8 cellular contexts compared by ENCODE assay signal in genomic region chr12:71756054-71756675, GRCh38. TPM values are rescaled to one million over a fixed set of nuclear protein-coding genes. Genes with fewer than 3 reads are reported as not detected.
DNase-seq lines count a peak whose midpoint lies in the region; FAIRE-seq and TF ChIP-seq lines count a peak whose summit lies in the region.

No MANE protein-coding gene starts in this region.

- no peaks in the 10 kb centered on the region for H3K9me3 ChIP-seq in ectodermal cell (ENCODE audit: control insufficient read depth, low read length)
- H3K9me3 ChIP-seq in muscle layer of duodenum (ENCODE audit: control insufficient read depth in 1 of 2, low read length in 2 of 2), result peaks cover 11 to 15% of the 10 kb centered on the region in 2 donors

- H3K27ac ChIP-seq in ACC112 (ENCODE audit: low read depth, low read length) (peak overlapping the region; percentile 73), ectodermal cell (ENCODE audit: insufficient read depth, low read depth, low read length, poor library complexity, severe bottlenecking) (no peak overlapping the region), muscle layer of duodenum (ENCODE audit: low read length) (peak overlapping the region; percentile 98)

- 97 to 99% methylated on average over 5 of the region's 5 CpGs for WGBS in ectodermal cell, 2 experiments

- H3K4me3 ChIP-seq in ACC112 (ENCODE audit: low read depth, low read length) (peak overlapping the region; percentile 93), LNCaP clone FGC (ENCODE audit: low read depth, low read length) (peak overlapping the region; percentile 93), ectodermal cell (ENCODE audit: insufficient read depth, low read depth, low read length) (peak overlapping the region; percentile 89), muscle layer of duodenum (ENCODE audit: low read depth in 1 of 2, low read length in 2 of 2) (peak overlapping the region; percentile 84 to 97)

- no peak for TF ChIP-seq CTCF in LNCaP clone FGC (IDR thresholded peaks at IDR 0.05; ENCODE audit: control insufficient read depth, extremely low read depth, insufficient read depth)

- peaks cover 8% of the 10 kb centered on the region for H3K4me1 ChIP-seq in ACC112 (ENCODE audit: control insufficient read depth, insufficient read depth, low read length, unreplicated experiment)
- H3K4me1 ChIP-seq in ectodermal cell (ENCODE audit: control insufficient read depth, insufficient read depth, low read length), result no peaks in the 10 kb centered on the region
- peaks cover 0 to 6% of the 10 kb centered on the region in 2 donors for H3K4me1 ChIP-seq in muscle layer of duodenum (ENCODE audit: control insufficient read depth in 1 of 2, insufficient read depth in 2 of 2, low read length in 2 of 2)

- H3K27me3 ChIP-seq in ACC112 (ENCODE audit: insufficient read depth, low read length) (peaks cover 8% of the 10 kb centered on the region), ectodermal cell (ENCODE audit: control insufficient read depth, insufficient read depth, low read length, poor library complexity, severe bottlenecking) (no peaks in the 10 kb centered on the region), muscle layer of duodenum (ENCODE audit: low read depth, low read length) (no peaks in the 10 kb centered on the region)

- DNase-seq in LNCaP clone FGC (ENCODE audit: low read depth) (no peak), DMS 273 (lab: John Stamatoyannopoulos, UW; ENCODE audit: unreplicated experiment) (no peak), urothelium cell line (ENCODE audit: low spot score) (no peak), nucleus accumbens (lab: John Stamatoyannopoulos, UW) (no peak), GM19238 (ENCODE audit: insufficient read length, low spot score) (no peak)

- no peak overlapping the region for H2AFZ ChIP-seq in ACC112 (ENCODE audit: low read length, unreplicated experiment)

- no peak for FAIRE-seq in urothelium cell line (lab: Jason Lieb, UNC)

- H3K79me2 ChIP-seq in ACC112 (ENCODE audit: control insufficient read depth, insufficient read depth, low read length, unreplicated experiment), result peaks cover 64% of the 10 kb centered on the region

- peaks cover 41% of the 10 kb centered on the region for H3K36me3 ChIP-seq in ACC112 (ENCODE audit: insufficient read depth, low read length)
- no peaks in the 10 kb centered on the region for H3K36me3 ChIP-seq in ectodermal cell (ENCODE audit: control insufficient read depth, insufficient read depth, low read length)
- peaks cover 6 to 21% of the 10 kb centered on the region in 2 donors for H3K36me3 ChIP-seq in muscle layer of duodenum (ENCODE audit: control insufficient read depth in 1 of 2, insufficient read depth in 2 of 2, low read length in 2 of 2)

RNA-seq across cellular contexts. Expression of gene RAB21, which starts 1.5 kb away (rescaled TPM):
- polyA plus RNA-seq in ectodermal cell (2013, experiment 1 of 4), result 40.8 TPM
- polyA plus RNA-seq in ectodermal cell (2013, experiment 2 of 4), result 38.6 TPM
- polyA plus RNA-seq in ectodermal cell (2013, experiment 3 of 4), result 26.7 TPM
- polyA plus RNA-seq in ectodermal cell (2013, experiment 4 of 4), result 29.2 TPM
